In genomic region chr9:93154293-93154903, GRCh38 we compare ENCODE assay signal across 8 cellular contexts. TPM values are rescaled to one million over a fixed set of nuclear protein-coding genes. Genes with fewer than 3 reads are reported as not detected.
DNase-seq lines count a peak whose midpoint lies in the region; ATAC-seq and TF ChIP-seq lines count a peak whose summit lies in the region.

No MANE protein-coding gene starts in this region.

- H3K9me3 Mint-ChIP-seq in glutamatergic neuron (ENCODE audit: unreplicated experiment) (no peaks in the 10 kb centered on the region), type B pancreatic cell (no peaks in the 10 kb centered on the region)

- H3K27ac Mint-ChIP-seq in glutamatergic neuron (ENCODE audit: unreplicated experiment) (no peak overlapping the region), type B pancreatic cell (no peak overlapping the region)

- no peak overlapping the region for H3K4me3 ChIP-seq in MG63

- ATAC-seq in HG03460 (IDR thresholded peaks at IDR 0.05; ENCODE audit: unreplicated experiment) = no peak
- ATAC-seq in HG03095 (IDR thresholded peaks at IDR 0.05; ENCODE audit: unreplicated experiment) = no peak

- H3K36me3 ChIP-seq in MG63 = no peaks in the 10 kb centered on the region

- no peaks in the 10 kb centered on the region for H3K36me3 Mint-ChIP-seq in glutamatergic neuron (ENCODE audit: unreplicated experiment)
- H3K36me3 Mint-ChIP-seq in type B pancreatic cell = no peaks in the 10 kb centered on the region

- H3K27me3 ChIP-seq in MG63 = no peaks in the 10 kb centered on the region

- H3K27me3 Mint-ChIP-seq in glutamatergic neuron (ENCODE audit: unreplicated experiment) = no peaks in the 10 kb centered on the region
- no peaks in the 10 kb centered on the region for H3K27me3 Mint-ChIP-seq in type B pancreatic cell

- no peaks in the 10 kb centered on the region for H3K9me3 ChIP-seq in MG63

- H3K4me1 Mint-ChIP-seq in glutamatergic neuron (ENCODE audit: low read depth, unreplicated experiment) = peaks cover 4% of the 10 kb centered on the region
- peaks cover 1% of the 10 kb centered on the region for H3K4me1 Mint-ChIP-seq in type B pancreatic cell (ENCODE audit: unreplicated experiment)

- H3K4me3 Mint-ChIP-seq in glutamatergic neuron (ENCODE audit: unreplicated experiment) (no peak overlapping the region), type B pancreatic cell (no peak overlapping the region)

- TF ChIP-seq CTCF in glutamatergic neuron (IDR thresholded peaks at IDR 0.05; ENCODE audit: partially characterized antibody, unreplicated experiment) (peak; percentile 78), type B pancreatic cell (conservative IDR thresholded peaks at IDR 0.05) (peak; percentile 76)

- DNase-seq in activated naive CD4-positive, alpha-beta T cell treated with Interleukin-2 at 50 U/mL for 16 hours = peak; percentile 32
- no peak for DNase-seq in activated naive CD4-positive, alpha-beta T cell treated with anti-CD3 and anti-CD28 coated beads, Interleukin-2, amount 50 U/mL, for 16 hours
- DNase-seq in MG63 = peak; percentile 22
- DNase-seq in activated CD4-positive, alpha-beta T cell treated with anti-CD3 and anti-CD28 coated beads for 48 hours = peak; percentile 69
- peak; percentile 77 for DNase-seq in glutamatergic neuron
- DNase-seq in type B pancreatic cell (ENCODE audit: extremely low spot score, unreplicated experiment) = no peak

RNA-seq across cellular contexts. Expression of gene NINJ1, which starts 20.3 kb away (rescaled TPM):
- 22.5 and 71.0 TPM in 2 replicates for total RNA-seq in MG63 (2014; rRNA removed; shearing (Covaris generic); ENCODE audit: low replicate concordance)
- total RNA-seq in glutamatergic neuron (ENCODE audit: unreplicated experiment) = 29.4 TPM
- 19.4 and 21.6 TPM in 2 replicates for total RNA-seq in type B pancreatic cell (ENCODE audit: low replicate concordance)

RNA-seq across cellular contexts. Expression of gene WNK2, which starts 29.5 kb away (rescaled TPM):
- 0.17 and 1.1 TPM in 2 replicates for total RNA-seq in MG63 (2014; rRNA removed; shearing (Covaris generic); ENCODE audit: low replicate concordance)
- total RNA-seq in glutamatergic neuron (ENCODE audit: unreplicated experiment) (336 TPM), type B pancreatic cell (ENCODE audit: low replicate concordance) (47.2 and 75.5 TPM in 2 replicates)

RNA-seq across cellular contexts. Expression of gene CARD19, which starts 58.4 kb away (rescaled TPM):
- total RNA-seq in MG63 (2014; rRNA removed; shearing (Covaris generic); ENCODE audit: low replicate concordance) = 77.4 and 103 TPM in 2 replicates
- total RNA-seq in glutamatergic neuron (ENCODE audit: unreplicated experiment) (55.8 TPM), type B pancreatic cell (ENCODE audit: low replicate concordance) (17.7 and 22.2 TPM in 2 replicates)

Comparison
In these comparisons a context has a peak if more than half of its experiments do, and no peak if none do; other contexts are left out.
1. DNase-seq: peak in activated naive CD4-positive, alpha-beta T cell treated with Interleukin-2 at 50 U/mL for 16 hours (single experiment), MG63 (single experiment), activated CD4-positive, alpha-beta T cell treated with anti-CD3 and anti-CD28 coated beads for 48 hours (single experiment) and glutamatergic neuron (single experiment); none in activated naive CD4-positive, alpha-beta T cell treated with anti-CD3 and anti-CD28 coated beads, Interleukin-2, amount 50 U/mL, for 16 hours (single experiment) and type B pancreatic cell (single experiment).
2. RNA of gene WNK2, which starts 29.5 kb away (total RNA-seq): 336 TPM in glutamatergic neuron (single experiment) and 47.2 to 75.5 TPM in type B pancreatic cell; 0.17 to 1.1 TPM in MG63; every median in the first group is over 10 times any median in the second.